Comparison of ENCODE assay signal across 8 cellular contexts in genomic region chr15:41401904-41402267, GRCh38. TPM values are rescaled to one million over a fixed set of nuclear protein-coding genes. Genes with fewer than 3 reads are reported as not detected.
DNase-seq lines count a peak whose midpoint lies in the region; ATAC-seq and TF ChIP-seq lines count a peak whose summit lies in the region.

No MANE protein-coding gene starts in this region.

- peak overlapping the region; percentile 87 for H2AFZ ChIP-seq in ACC112 (ENCODE audit: low read length, unreplicated experiment)

- peak overlapping the region; percentile 89 to 93 for H3K9ac ChIP-seq in liver (ENCODE audit: low read depth in 1 of 2, low read length in 2 of 2)

- DNase-seq in adrenal gland (no peak), upper lobe of right lung (no peak), middle frontal gyrus (ENCODE audit: extremely low spot score, low spot score) (no peak)
- DNase-seq in activated CD4-positive, alpha-beta T cell treated with anti-CD3 and anti-CD28 coated beads, Interleukin-2, amount 50 U/mL, for 1 hour = no peak

- no peak for TF ChIP-seq POLR2A in adrenal gland (IDR thresholded peaks at IDR 0.05)

- WGBS in adrenal gland, 4 donors = 6 to 10% (median 8%) methylated on average over 9 of the region's 9 CpGs
- 6% methylated on average over 9 of the region's 9 CpGs for WGBS in liver

- ATAC-seq in HG02798 (IDR thresholded peaks at IDR 0.05; ENCODE audit: poor library complexity, unreplicated experiment) (peak; percentile 12), upper lobe of right lung (no peak), GM21619 (IDR thresholded peaks at IDR 0.05; ENCODE audit: unreplicated experiment) (no peak)

- TF ChIP-seq CTCF in adrenal gland (IDR thresholded peaks at IDR 0.05) = no peak
- no peak for TF ChIP-seq CTCF in liver (IDR thresholded peaks at IDR 0.05; ENCODE audit: low read depth, low read length, missing input control)
- TF ChIP-seq CTCF in upper lobe of right lung (IDR thresholded peaks at IDR 0.05) = no peak

- H3K9me3 ChIP-seq in adrenal gland (replicated peaks in 1 of 3) (no peaks in the 10 kb centered on the region), liver (ENCODE audit: control insufficient read depth in 4 of 4, low read length in 3 of 4) (no peaks in the 10 kb centered on the region), upper lobe of right lung (no peaks in the 10 kb centered on the region)

- H3K79me2 ChIP-seq in ACC112 (ENCODE audit: control insufficient read depth, insufficient read depth, low read length, unreplicated experiment) = peaks cover 13% of the 10 kb centered on the region

- intact Hi-C loops in adrenal gland (cut with DNase I) = no loop called here
- intact Hi-C loops in upper lobe of right lung (cut with DNase I) = no loop called here

- peak overlapping the region; percentile 37; the same call in 1 of the 2 replicates for H3K27ac ChIP-seq in ACC112 (ENCODE audit: low read depth, low read length)
- H3K27ac ChIP-seq in adrenal gland = peak overlapping the region; percentile 33 to 93 (median 76)
- peak overlapping the region; percentile 85 to 88 for H3K27ac ChIP-seq in liver (ENCODE audit: low read depth in 1 of 2, low read length in 2 of 2)
- H3K27ac ChIP-seq in upper lobe of right lung = peak overlapping the region; percentile 91

- no peak for TF ChIP-seq RAD21 in liver (IDR thresholded peaks at IDR 0.05)

- H3K4me1 ChIP-seq in ACC112 (ENCODE audit: control insufficient read depth, insufficient read depth, low read length, unreplicated experiment) (peaks cover 3% of the 10 kb centered on the region), adrenal gland (replicated peaks in 1 of 2) (no peaks in the 10 kb centered on the region), liver (ENCODE audit: control insufficient read depth in 4 of 4, insufficient read depth in 4 of 4, low read length in 3 of 4) (peaks cover 0 to 8% (median 4%) of the 10 kb centered on the region in 4 donors), upper lobe of right lung (peaks cover 15% of the 10 kb centered on the region)

- no peaks in the 10 kb centered on the region for H3K27me3 ChIP-seq in ACC112 (ENCODE audit: insufficient read depth, low read length)
- H3K27me3 ChIP-seq in adrenal gland = no peaks in the 10 kb centered on the region
- no peaks in the 10 kb centered on the region for H3K27me3 ChIP-seq in liver (ENCODE audit: control insufficient read depth in 4 of 4, insufficient read depth in 4 of 4, low read length in 3 of 4)
- H3K27me3 ChIP-seq in upper lobe of right lung = no peaks in the 10 kb centered on the region

- H3K4me3 ChIP-seq in ACC112 (ENCODE audit: low read depth, low read length) (peak overlapping the region; percentile 87), adrenal gland (peak overlapping the region; percentile 78 to 91 (median 86)), liver (ENCODE audit: low read depth in 1 of 3, low read length in 3 of 3) (peak overlapping the region; percentile 74 to 95 (median 95)), upper lobe of right lung (peak overlapping the region; percentile 99)

- H3K36me3 ChIP-seq in ACC112 (ENCODE audit: insufficient read depth, low read length) (no peaks in the 10 kb centered on the region), adrenal gland (replicated peaks in 1 of 2) (no peaks in the 10 kb centered on the region), liver (ENCODE audit: control insufficient read depth in 4 of 4, insufficient read depth in 3 of 4, low read depth in 1 of 4, low read length in 3 of 4) (no peaks in the 10 kb centered on the region), upper lobe of right lung (no peaks in the 10 kb centered on the region)

TF ChIP-seq in liver, 16 proteins besides CTCF, POLR2A, EP300 and RAD21:
- TF ChIP-seq, protein P1, sequence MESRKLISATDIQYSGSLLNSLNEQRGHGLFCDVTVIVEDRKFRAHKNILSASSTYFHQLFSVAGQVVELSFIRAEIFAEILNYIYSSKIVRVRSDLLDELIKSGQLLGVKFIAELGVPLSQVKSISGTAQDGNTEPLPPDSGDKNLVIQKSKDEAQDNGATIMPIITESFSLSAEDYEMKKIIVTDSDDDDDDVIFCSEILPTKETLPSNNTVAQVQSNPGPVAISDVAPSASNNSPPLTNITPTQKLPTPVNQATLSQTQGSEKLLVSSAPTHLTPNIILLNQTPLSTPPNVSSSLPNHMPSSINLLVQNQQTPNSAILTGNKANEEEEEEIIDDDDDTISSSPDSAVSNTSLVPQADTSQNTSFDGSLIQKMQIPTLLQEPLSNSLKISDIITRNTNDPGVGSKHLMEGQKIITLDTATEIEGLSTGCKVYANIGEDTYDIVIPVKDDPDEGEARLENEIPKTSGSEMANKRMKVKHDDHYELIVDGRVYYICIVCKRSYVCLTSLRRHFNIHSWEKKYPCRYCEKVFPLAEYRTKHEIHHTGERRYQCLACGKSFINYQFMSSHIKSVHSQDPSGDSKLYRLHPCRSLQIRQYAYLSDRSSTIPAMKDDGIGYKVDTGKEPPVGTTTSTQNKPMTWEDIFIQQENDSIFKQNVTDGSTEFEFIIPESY (IDR thresholded peaks at IDR 0.05) = no peak
- TF ChIP-seq EGR1 (IDR thresholded peaks at IDR 0.05; ENCODE audit: low read depth in 2 of 2) (no peak), HNF4G (IDR thresholded peaks at IDR 0.05) (no peak), FOXA1 (IDR thresholded peaks at IDR 0.05) (no peak), FOXA2 (IDR thresholded peaks at IDR 0.05) (no peak), MAX (IDR thresholded peaks at IDR 0.05) (no peak), YY1 (IDR thresholded peaks at IDR 0.05) (no peak), JUND (IDR thresholded peaks at IDR 0.05) (no peak), GABPA (IDR thresholded peaks at IDR 0.05 in 1 of 2, conservative IDR thresholded peaks at IDR 0.05 in 1 of 2) (no peak), SP1 (IDR thresholded peaks at IDR 0.05) (no peak), TAF1 (conservative IDR thresholded peaks at IDR 0.05) (no peak), NR2F2 (IDR thresholded peaks at IDR 0.05) (no peak), HNF4A (conservative IDR thresholded peaks at IDR 0.05) (no peak), ATF3 (IDR thresholded peaks at IDR 0.05) (no peak)
- TF ChIP-seq, protein P2, sequence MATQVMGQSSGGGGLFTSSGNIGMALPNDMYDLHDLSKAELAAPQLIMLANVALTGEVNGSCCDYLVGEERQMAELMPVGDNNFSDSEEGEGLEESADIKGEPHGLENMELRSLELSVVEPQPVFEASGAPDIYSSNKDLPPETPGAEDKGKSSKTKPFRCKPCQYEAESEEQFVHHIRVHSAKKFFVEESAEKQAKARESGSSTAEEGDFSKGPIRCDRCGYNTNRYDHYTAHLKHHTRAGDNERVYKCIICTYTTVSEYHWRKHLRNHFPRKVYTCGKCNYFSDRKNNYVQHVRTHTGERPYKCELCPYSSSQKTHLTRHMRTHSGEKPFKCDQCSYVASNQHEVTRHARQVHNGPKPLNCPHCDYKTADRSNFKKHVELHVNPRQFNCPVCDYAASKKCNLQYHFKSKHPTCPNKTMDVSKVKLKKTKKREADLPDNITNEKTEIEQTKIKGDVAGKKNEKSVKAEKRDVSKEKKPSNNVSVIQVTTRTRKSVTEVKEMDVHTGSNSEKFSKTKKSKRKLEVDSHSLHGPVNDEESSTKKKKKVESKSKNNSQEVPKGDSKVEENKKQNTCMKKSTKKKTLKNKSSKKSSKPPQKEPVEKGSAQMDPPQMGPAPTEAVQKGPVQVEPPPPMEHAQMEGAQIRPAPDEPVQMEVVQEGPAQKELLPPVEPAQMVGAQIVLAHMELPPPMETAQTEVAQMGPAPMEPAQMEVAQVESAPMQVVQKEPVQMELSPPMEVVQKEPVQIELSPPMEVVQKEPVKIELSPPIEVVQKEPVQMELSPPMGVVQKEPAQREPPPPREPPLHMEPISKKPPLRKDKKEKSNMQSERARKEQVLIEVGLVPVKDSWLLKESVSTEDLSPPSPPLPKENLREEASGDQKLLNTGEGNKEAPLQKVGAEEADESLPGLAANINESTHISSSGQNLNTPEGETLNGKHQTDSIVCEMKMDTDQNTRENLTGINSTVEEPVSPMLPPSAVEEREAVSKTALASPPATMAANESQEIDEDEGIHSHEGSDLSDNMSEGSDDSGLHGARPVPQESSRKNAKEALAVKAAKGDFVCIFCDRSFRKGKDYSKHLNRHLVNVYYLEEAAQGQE (IDR thresholded peaks at IDR 0.05) = no peak
TF ChIP-seq in liver: peak in this region for 0.

RNA-seq across cellular contexts. Expression of gene NDUFAF1, which starts 0.4 kb away (rescaled TPM):
- 10 to 100 TPM; 24.4 to 52.8 (median 44.0) TPM for total RNA-seq in adrenal gland
- polyA plus RNA-seq in adrenal gland = 10 to 100 TPM; 21.1 to 78.8 (median 41.1) TPM
- total RNA-seq in liver = 10 to 100 TPM; 13.5 to 24.2 TPM
- polyA plus RNA-seq in liver = 10 to 100 TPM; 25.8 to 29.0 TPM
- 15.3 TPM for total RNA-seq in upper lobe of right lung

RNA-seq across cellular contexts. Expression of gene RTF1, which starts 15.0 kb away (rescaled TPM):
- 10 to 100 TPM; 24.0 to 53.7 (median 37.6) TPM for total RNA-seq in adrenal gland
- polyA plus RNA-seq in adrenal gland = 10 to 100 TPM; 40.1 to 49.5 (median 40.2) TPM
- 10 to 100 TPM in 1 of 2 donors, 1 to 10 TPM in 1; 8.3 to 15.4 TPM for total RNA-seq in liver
- 10 to 100 TPM in 1 of 2 donors, 1 to 10 TPM in 1; 8.8 to 37.7 TPM for polyA plus RNA-seq in liver
- 27.1 TPM for total RNA-seq in upper lobe of right lung

Comparison
In these comparisons a context has a peak if more than half of its experiments do, and no peak if none do; other contexts are left out.
1. H3K27ac ChIP-seq: peak in every context shown above with its lines; median percentile 91 in upper lobe of right lung; 86 in liver; 76 in adrenal gland; 37 in ACC112.